28 cellular contexts compared by ENCODE assay signal in genomic region chr10:56508562-56508961, GRCh38.
"Had no signal": no experiment of that assay in that cellular context is flagged by ENCODE, and none has a peak within 500 bp of the region (broad histone marks: within the 10 kb centered on the region; RNA-seq: fewer than 3 reads in every experiment).

No MANE protein-coding gene starts in this region.

- H3K27ac ChIP-seq: ovary, parathyroid adenoma, psoas muscle, right lobe of liver, sigmoid colon, suprapubic skin, testis, tibial artery, transverse colon, upper lobe of right lung, vagina had no signal

- H2AFZ ChIP-seq: parathyroid adenoma had no signal

- H3K27me3 Mint-ChIP-seq: naive thymus-derived CD8-positive, alpha-beta T cell; natural killer cell treated with Interleukin-12 subunit alpha and Interleukin-12 subunit beta and Interleukin-15 and Interleukin-18, amount 100 ng/mL, for 72 hours; progenitor cell of endocrine pancreas; stimulated activated memory B cell treated with anti-CD40 and anti-IgM and Interleukin-4, amounts not matched to agents 10 μg/mL and 1 μg/mL and 100 μg/mL, for 72 hours; stimulated activated naive CD8-positive, alpha-beta T cell treated with anti-CD3 and anti-CD28 coated beads, Interleukin-15, amount 100 ng/mL, for 72 hours; type B pancreatic cell had no signal

- H3K4me3 Mint-ChIP-seq: naive thymus-derived CD8-positive, alpha-beta T cell; natural killer cell treated with Interleukin-12 subunit alpha and Interleukin-12 subunit beta and Interleukin-15 and Interleukin-18, amount 100 ng/mL, for 72 hours; nephron progenitor cell; neural crest cell; stimulated activated memory B cell treated with anti-CD40 and anti-IgM and Interleukin-4, amounts not matched to agents 10 μg/mL and 1 μg/mL and 100 μg/mL, for 72 hours; stimulated activated naive CD8-positive, alpha-beta T cell treated with anti-CD3 and anti-CD28 coated beads, Interleukin-15, amount 100 ng/mL, for 72 hours; type B pancreatic cell had no signal

- H3K27ac Mint-ChIP-seq: naive thymus-derived CD8-positive, alpha-beta T cell; natural killer cell treated with Interleukin-12 subunit alpha and Interleukin-12 subunit beta and Interleukin-15 and Interleukin-18, amount 100 ng/mL, for 72 hours; nephron progenitor cell; progenitor cell of endocrine pancreas; stimulated activated memory B cell treated with anti-CD40 and anti-IgM and Interleukin-4, amounts not matched to agents 10 μg/mL and 1 μg/mL and 100 μg/mL, for 72 hours; stimulated activated naive CD8-positive, alpha-beta T cell treated with anti-CD3 and anti-CD28 coated beads, Interleukin-15, amount 100 ng/mL, for 72 hours; type B pancreatic cell had no signal

- H3K9ac ChIP-seq: parathyroid adenoma had no signal

- H3K9me3 ChIP-seq: ovary, psoas muscle, right lobe of liver, sigmoid colon, suprapubic skin, testis, tibial artery, transverse colon, upper lobe of right lung, vagina had no signal

- H3K9me3 Mint-ChIP-seq: neural crest cell; stimulated activated memory B cell treated with anti-CD40 and anti-IgM and Interleukin-4, amounts not matched to agents 10 μg/mL and 1 μg/mL and 100 μg/mL, for 72 hours; type B pancreatic cell had no signal

- H3K4me1 Mint-ChIP-seq: naive thymus-derived CD8-positive, alpha-beta T cell; nephron progenitor cell; neural crest cell; stimulated activated naive CD8-positive, alpha-beta T cell treated with anti-CD3 and anti-CD28 coated beads, Interleukin-15, amount 100 ng/mL, for 72 hours had no signal

- H3K27me3 ChIP-seq: ovary, right lobe of liver, sigmoid colon, suprapubic skin, testis, tibial artery, transverse colon, upper lobe of right lung, vagina had no signal

- H3K4me3 ChIP-seq: ovary, psoas muscle, right lobe of liver, sigmoid colon, suprapubic skin, testis, tibial artery, transverse colon, upper lobe of right lung, vagina had no signal

- H3K36me3 Mint-ChIP-seq: naive thymus-derived CD8-positive, alpha-beta T cell; stimulated activated memory B cell treated with anti-CD40 and anti-IgM and Interleukin-4, amounts not matched to agents 10 μg/mL and 1 μg/mL and 100 μg/mL, for 72 hours; type B pancreatic cell had no signal

- H3K36me3 ChIP-seq: ovary, right lobe of liver, sigmoid colon, suprapubic skin, tibial artery, transverse colon, upper lobe of right lung, vagina had no signal

- H3K4me1 ChIP-seq: parathyroid adenoma, psoas muscle, right lobe of liver, sigmoid colon, suprapubic skin, testis, tibial artery, transverse colon, upper lobe of right lung, vagina had no signal

- DNase-seq: naive thymus-derived CD8-positive, alpha-beta T cell; nephron progenitor cell; occipital lobe; ovary; psoas muscle; right lobe of liver; sigmoid colon; small intestine; stimulated activated CD4-positive, alpha-beta T cell treated with anti-CD3 and anti-CD28 coated beads, Interleukin-15, amount 100 ng/mL, for 24 hours; stimulated activated CD4-positive, alpha-beta T cell treated with anti-CD3 and anti-CD28 coated beads, Interleukin-2, amount 100 ng/mL, for 24 hours; stimulated activated CD4-positive, alpha-beta T cell treated with anti-CD3 and anti-CD28 coated beads, Interleukin-2, amount 100 ng/mL, for 48 hours; stimulated activated CD4-positive, alpha-beta T cell treated with anti-CD3 and anti-CD28 coated beads, Interleukin-4, amount 100 ng/mL, for 24 hours; stimulated activated naive CD4-positive, alpha-beta T cell; stimulated activated naive CD8-positive, alpha-beta T cell treated with anti-CD3 and anti-CD28 coated beads, Interleukin-15, amount 100 ng/mL, for 72 hours; stimulated activated naive CD8-positive, alpha-beta T cell treated with anti-CD3 and anti-CD28 coated beads, Interleukin-15, Interleukin-2, amounts not matched to agents 100 U/mL and 50 U/mL, for 24 hours; substantia nigra; testis; tibial artery; transverse colon; upper lobe of right lung had no signal
